9 cellular contexts compared by ENCODE assay signal in genomic region chr2:20868377-20868776, GRCh38. TPM values are rescaled to one million over a fixed set of nuclear protein-coding genes. Genes with fewer than 3 reads are reported as not detected.
DNase-seq lines count a peak whose midpoint lies in the region; ATAC-seq and TF ChIP-seq lines count a peak whose summit lies in the region.
"Had no signal": no experiment of that assay in that cellular context is flagged by ENCODE, and none has a peak within 500 bp of the region (broad histone marks: within the 10 kb centered on the region; RNA-seq: fewer than 3 reads in every experiment).

No MANE protein-coding gene starts in this region.

- no peak for TF ChIP-seq EP300 in stomach (IDR thresholded peaks at IDR 0.05)

- no peak for TF ChIP-seq POLR2A in stomach (IDR thresholded peaks at IDR 0.05)

- H3K4me3 ChIP-seq in stomach: no peak overlapping the region

- H3K36me3 ChIP-seq in stomach: no peaks in the 10 kb centered on the region

- intact Hi-C loops in stomach (cut with DNase I; ENCODE audit: low total_unique reads): no loop called here

- no peaks in the 10 kb centered on the region for H3K27me3 ChIP-seq in stomach

- peak; percentile 100 for ATAC-seq in GM19395 (IDR thresholded peaks at IDR 0.05; ENCODE audit: unreplicated experiment)
- ATAC-seq in HG03280 (IDR thresholded peaks at IDR 0.05; ENCODE audit: unreplicated experiment): peak; percentile 100

- H3K4me1 ChIP-seq in stomach: no peaks in the 10 kb centered on the region

- WGBS in stomach, 5 donors: 34 to 44% (median 38%) methylated on average over 2 of the region's 2 CpGs

- no peak overlapping the region for H3K27ac ChIP-seq in stomach

- no peak for TF ChIP-seq CTCF in stomach (IDR thresholded peaks at IDR 0.05)

- peaks cover 0 to 6% (median 0%) of the 10 kb centered on the region in 4 donors for H3K9me3 ChIP-seq in stomach

- DNase-seq in activated T-cell treated with anti-CD3 and anti-CD28 coated beads for 48 hours (ENCODE audit: low read depth): peak; percentile 65
- peak; percentile 45 for DNase-seq in stimulated activated CD8-positive, alpha-beta memory T cell treated with anti-CD3 and anti-CD28 coated beads, Interleukin-4, amount 100 ng/mL, for 24 hours (ENCODE audit: low read depth)
- no peak for DNase-seq in SIG-M5 treated with dmso at 0.1 percent for 504 hours (lab: John Stamatoyannopoulos, UW; ENCODE audit: unreplicated experiment)
- DNase-seq in NOMO-1 treated with dmso at 0.1 percent for 144 hours (lab: John Stamatoyannopoulos, UW; ENCODE audit: unreplicated experiment): no peak
- no peak for DNase-seq in stomach
- DNase-seq in DMS53 (lab: John Stamatoyannopoulos, UW): no peak
- DNase-seq: natural killer cell had no signal

RNA-seq across cellular contexts. Expression of gene LDAH, which starts 45.5 kb away (rescaled TPM):
- 10 to 100 TPM in 3 of 5 donors, 1 to 10 TPM in 2; 4.1 to 20.0 (median 13.3) TPM for total RNA-seq in stomach
- 1 to 10 TPM; 5.3 to 5.9 (median 5.7) TPM for polyA plus RNA-seq in stomach

Comparison
In these comparisons a context has a peak if more than half of its experiments do, and no peak if none do; other contexts are left out.
1. DNase-seq: peak in activated T-cell treated with anti-CD3 and anti-CD28 coated beads for 48 hours (single experiment) and stimulated activated CD8-positive, alpha-beta memory T cell treated with anti-CD3 and anti-CD28 coated beads, Interleukin-4, amount 100 ng/mL, for 24 hours (single experiment); none in SIG-M5 treated with dmso at 0.1 percent for 504 hours (single experiment), NOMO-1 treated with dmso at 0.1 percent for 144 hours (single experiment), stomach (single experiment) and DMS53 (single experiment).